ENCODE assay signal across 26 cellular contexts in the genomic region with DNA sequence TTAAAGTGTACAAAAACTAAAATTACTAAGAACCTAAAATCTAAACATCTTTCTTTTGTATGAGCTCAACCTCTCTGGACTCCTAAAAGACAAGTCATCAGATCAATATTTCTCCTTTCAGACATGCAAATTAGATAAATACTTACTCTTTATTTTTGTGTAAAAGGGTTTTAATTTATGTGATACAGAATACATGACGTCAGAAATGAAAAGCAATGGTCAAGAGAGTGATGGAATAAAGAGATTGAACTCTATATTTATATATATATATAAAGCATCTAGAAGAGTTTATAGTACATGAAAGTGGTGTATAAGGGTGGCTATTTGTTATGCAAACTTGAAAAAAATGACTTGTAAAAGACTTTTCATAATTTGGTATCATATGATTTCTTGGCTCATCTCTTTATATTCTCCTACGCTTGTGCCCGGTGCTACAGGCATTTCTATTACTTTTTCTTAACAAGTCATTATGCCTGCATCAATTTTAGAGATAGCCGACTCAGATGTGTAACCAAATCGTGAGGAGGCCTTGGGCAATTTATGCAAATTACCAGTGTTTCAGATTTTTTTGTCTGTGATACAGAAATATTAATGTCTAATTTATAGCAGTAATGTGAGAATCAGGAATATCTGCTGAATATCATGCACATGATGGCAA.
"Had no signal": no experiment of that assay in that cellular context is flagged by ENCODE, and none has a peak within 500 bp of the region (broad histone marks: within the 10 kb centered on the region; RNA-seq: fewer than 3 reads in every experiment).

No MANE protein-coding gene starts in this region.

- DNase-seq: natural killer cell; occipital lobe; ovary; posterior cingulate gyrus; psoas muscle; right cardiac atrium; spleen; stimulated activated CD4-positive, alpha-beta T cell treated with anti-CD3 and anti-CD28 coated beads, Interleukin-12 subunit alpha, Interleukin-12 subunit beta, amount 100 ng/mL, for 4 hours; stimulated activated CD4-positive, alpha-beta T cell treated with anti-CD3 and anti-CD28 coated beads, Interleukin-1b, Interleukin-23, amount 100 ng/mL, for 48 hours; stimulated activated CD4-positive, alpha-beta T cell treated with anti-CD3 and anti-CD28 coated beads, Interleukin-4, amount 100 ng/mL, for 1 hour; stimulated activated CD4-positive, alpha-beta T cell treated with anti-CD3 and anti-CD28 coated beads, Interleukin-4, amount 100 ng/mL, for 4 hours; stimulated activated CD8-positive, alpha-beta memory T cell treated with anti-CD3 and anti-CD28 coated beads, Interleukin-4, amount 100 ng/mL, for 48 hours; stimulated activated naive CD4-positive, alpha-beta T cell; stimulated activated naive CD8-positive, alpha-beta T cell treated with anti-CD3 and anti-CD28 coated beads, Interleukin-15, amount 100 ng/mL, for 72 hours; stimulated activated naive CD8-positive, alpha-beta T cell treated with anti-CD3 and anti-CD28 coated beads, Interleukin-15, Interleukin-2, amounts not matched to agents 100 U/mL and 50 U/mL, for 24 hours; substantia nigra; testis; tibial artery; transverse colon; upper lobe of right lung; uterus had no signal

- H3K27me3 ChIP-seq: neural progenitor cell, ovary, spleen, suprapubic skin, testis, tibial artery, transverse colon, upper lobe of right lung, uterus had no signal

- H3K36me3 ChIP-seq: neural progenitor cell, ovary, spleen, suprapubic skin, tibial artery, transverse colon, upper lobe of right lung, uterus had no signal

- H3K9me3 ChIP-seq: ovary, psoas muscle, spleen, suprapubic skin, testis, tibial artery, transverse colon, upper lobe of right lung, uterus had no signal

- H3K9ac ChIP-seq: neural progenitor cell, parathyroid adenoma had no signal

- H3K27ac ChIP-seq: neural progenitor cell, ovary, parathyroid adenoma, psoas muscle, skin epidermis, spleen, suprapubic skin, testis, tibial artery, transverse colon, upper lobe of right lung, uterus had no signal

- H3K4me1 ChIP-seq: neural progenitor cell, parathyroid adenoma, psoas muscle, spleen, suprapubic skin, testis, tibial artery, transverse colon, upper lobe of right lung, uterus had no signal

- H3K4me3 ChIP-seq: neural progenitor cell, ovary, psoas muscle, skin epidermis, smooth muscle cell, spleen, suprapubic skin, testis, tibial artery, transverse colon, upper lobe of right lung, uterus had no signal
